Comparison of ENCODE assay signal across 11 cellular contexts in the genomic region with DNA sequence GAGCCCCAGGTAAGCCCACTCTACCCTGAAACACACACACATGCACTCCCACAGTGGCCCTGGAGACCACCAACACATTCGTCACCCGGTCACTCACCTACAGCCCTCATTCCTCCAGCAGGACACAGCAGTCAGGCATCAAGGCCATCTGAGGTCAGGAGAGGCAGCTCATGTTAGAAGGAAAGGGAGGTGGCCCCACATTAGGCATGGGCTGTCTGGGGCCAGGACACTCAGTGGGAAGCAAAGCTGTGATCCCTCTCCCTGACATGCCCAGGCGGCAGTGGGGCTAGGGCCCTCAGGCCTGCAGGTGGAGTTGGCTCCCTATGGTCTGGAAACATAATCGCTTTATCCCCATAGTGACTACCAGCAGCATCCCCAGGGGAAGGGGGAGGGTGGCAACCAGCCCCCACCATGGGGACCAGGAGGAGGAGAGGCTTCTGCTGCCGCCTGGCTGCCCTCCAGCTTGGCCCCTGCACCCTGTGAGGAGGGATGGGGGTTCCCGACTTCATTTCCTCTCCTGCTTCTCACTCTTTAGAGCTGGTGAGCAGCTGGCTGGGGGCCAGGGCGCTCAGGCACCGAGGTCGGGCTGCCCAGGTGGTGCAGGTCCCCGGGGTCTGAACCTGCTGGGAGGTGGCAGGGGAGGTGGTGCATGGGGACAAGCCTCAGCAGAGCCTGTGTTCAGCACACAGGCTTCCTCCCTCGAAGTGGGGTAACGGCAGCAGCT.
DNase-seq lines count a peak whose midpoint lies in the region; ATAC-seq lines count a peak whose summit lies in the region.
"Had no signal": no experiment of that assay in that cellular context is flagged by ENCODE, and none has a peak within 500 bp of the region (broad histone marks: within the 10 kb centered on the region; RNA-seq: fewer than 3 reads in every experiment).

No MANE protein-coding gene starts in this region.

- intact Hi-C loops in Right ventricle myocardium superior (cut with DNase I) = no loop called here

- DNase-seq in NCI-H1105 (lab: John Stamatoyannopoulos, UW) = peak; percentile 95
- peak; percentile 57 for DNase-seq in left kidney (ENCODE audit: low read depth, low spot score)
- no peak for DNase-seq in C1 segment of cervical spinal cord (lab: John Stamatoyannopoulos, UW)
- no peak for DNase-seq in activated CD4-positive, alpha-beta T cell treated with anti-CD3 and anti-CD28 coated beads, Interleukin-2, amount 50 U/mL, for 4 hours
- DNase-seq in T-helper 9 cell = no peak
- DNase-seq in Right ventricle myocardium superior = no peak
- DNase-seq: Kasumi-1; OCI-M1; stimulated activated CD4-positive, alpha-beta T cell treated with anti-CD3 and anti-CD28 coated beads, Interleukin-12 subunit alpha, Interleukin-12 subunit beta, amount 100 ng/mL, for 4 hours had no signal

- ATAC-seq in GM18498 (IDR thresholded peaks at IDR 0.05; ENCODE audit: unreplicated experiment) = peak; percentile 59
- peak; percentile 49 for ATAC-seq in GM21447 (IDR thresholded peaks at IDR 0.05; ENCODE audit: unreplicated experiment)
- ATAC-seq in Right ventricle myocardium superior (ENCODE audit: poor library complexity) = no peak

Comparison
In these comparisons a context has a peak if more than half of its experiments do, and no peak if none do; other contexts are left out.
1. DNase-seq: peak in NCI-H1105 (single experiment) and left kidney (single experiment); none in C1 segment of cervical spinal cord (0 of 14), activated CD4-positive, alpha-beta T cell treated with anti-CD3 and anti-CD28 coated beads, Interleukin-2, amount 50 U/mL, for 4 hours (0 of 2), T-helper 9 cell (single experiment) and Right ventricle myocardium superior (single experiment).